In genomic region chr6:123423130-123423529, GRCh38 we compare ENCODE assay signal across 24 cellular contexts.
DNase-seq lines count a peak whose midpoint lies in the region; ATAC-seq, FAIRE-seq and TF ChIP-seq lines count a peak whose summit lies in the region.
"Had no signal": no experiment of that assay in that cellular context is flagged by ENCODE, and none has a peak within 500 bp of the region (broad histone marks: within the 10 kb centered on the region; RNA-seq: fewer than 3 reads in every experiment).

No MANE protein-coding gene starts in this region.

- no peak overlapping the region for H3K18ac ChIP-seq in IMR-90 (ENCODE audit: low read depth, low read length)

- no peak overlapping the region for H3K56ac ChIP-seq in IMR-90 (ENCODE audit: extremely low read depth, insufficient read depth, low read length)

- no peaks in the 10 kb centered on the region for H3K9me1 ChIP-seq in IMR-90 (ENCODE audit: insufficient read depth, low read length)

- H2AFZ ChIP-seq in IMR-90 (replicated peaks; ENCODE audit: low read length, poor library complexity), result no peak overlapping the region

- FAIRE-seq in A204.1 (lab: Jason Lieb, UNC) (peak; percentile 30), islet of Langerhans (lab: Jason Lieb, UNC) (peak; percentile 41), small intestine (lab: Jason Lieb, UNC) (peak; percentile 55)
- FAIRE-seq: GM12878, GM18507, H54 had no signal

- H3K36me3 ChIP-seq in IMR-90 (ENCODE audit: control insufficient read depth, insufficient read depth, low read length) (no peaks in the 10 kb centered on the region), small intestine (ENCODE audit: control insufficient read depth in 2 of 2, insufficient read depth in 2 of 2, low read length in 2 of 2) (no peaks in the 10 kb centered on the region)
- H3K36me3 ChIP-seq: BLaER1, HAP-1 had no signal

- no peaks in the 10 kb centered on the region for H4K20me1 ChIP-seq in IMR-90 (ENCODE audit: insufficient read depth, low read length)
- H4K20me1 ChIP-seq: BLaER1 had no signal

- TF ChIP-seq CTCF in IMR-90 (conservative IDR thresholded peaks at IDR 0.05; ENCODE audit: low read depth, low read length), result no peak
- TF ChIP-seq CTCF in Calu3 (IDR thresholded peaks at IDR 0.05; ENCODE audit: unreplicated experiment), result no peak

- H2BK15ac ChIP-seq in IMR-90 (ENCODE audit: low read depth, low read length), result no peak overlapping the region

- H3K27ac ChIP-seq in IMR-90 (ENCODE audit: insufficient read depth, low read length) (no peak overlapping the region), small intestine (ENCODE audit: low read depth in 1 of 2, low read length in 1 of 2) (no peak overlapping the region)
- H3K27ac ChIP-seq: BLaER1, C4-2B had no signal

- no peak overlapping the region for H4K5ac ChIP-seq in IMR-90 (ENCODE audit: low read depth, low read length)

- ATAC-seq in IMR-90 (ENCODE audit: low read depth) (no peak), GM19397 (IDR thresholded peaks at IDR 0.05; ENCODE audit: unreplicated experiment) (no peak)
- ATAC-seq: CD8-positive, alpha-beta T cell; GM12878 had no signal

- intact Hi-C loops in IMR-90 (cut with micrococcal nuclease) (no loop called here), Calu3 (cut with micrococcal nuclease; ENCODE audit: unreplicated experiment) (no loop called here)

- H3K4me3 ChIP-seq in IMR-90 (ENCODE audit: insufficient read depth, low read depth, low read length) (no peak overlapping the region), small intestine (ENCODE audit: low read depth in 1 of 2, low read length in 2 of 2) (no peak overlapping the region)
- H3K4me3 ChIP-seq: BLaER1, GM12878, HAP-1 had no signal

- H2BK20ac ChIP-seq in IMR-90 (ENCODE audit: low read depth, low read length), result no peak overlapping the region

- H3K4ac ChIP-seq in IMR-90 (ENCODE audit: low read depth, low read length), result no peak overlapping the region

- no peak overlapping the region for H3K14ac ChIP-seq in IMR-90 (replicated peaks; ENCODE audit: low read depth, low read length)

- no peak overlapping the region for H4K91ac ChIP-seq in IMR-90 (ENCODE audit: insufficient read depth, low read depth, low read length)

- dilution Hi-C loops in IMR-90 (cut with HindIII; ENCODE audit: low sequenced_read_pairs, unreplicated experiment), result no loop called here

- no CpG with 5 or more reads among the region's 1 CpG for WGBS in IMR-90 (ENCODE audit: extremely low coverage in 2 of 2, insufficient read length in 1 of 2), 2 experiments
- WGBS in small intestine, 3 donors, result 50 to 77% (median 64%) methylated on average over 1 of the region's 1 CpG

- no peak overlapping the region for H3K27ac Mint-ChIP-seq in Calu3 (ENCODE audit: unreplicated experiment)
- H3K27ac Mint-ChIP-seq: B cell; CD4-positive, CD25-positive, alpha-beta regulatory T cell; CD8-positive, alpha-beta T cell; HFFc6 had no signal

- H3K27me3 ChIP-seq in IMR-90 (ENCODE audit: control insufficient read depth, insufficient read depth, low read length) (no peaks in the 10 kb centered on the region), small intestine (ENCODE audit: control insufficient read depth in 2 of 2, insufficient read depth in 2 of 2, low read length in 2 of 2) (no peaks in the 10 kb centered on the region)
- H3K27me3 ChIP-seq: BLaER1 had no signal

- H3K4me2 ChIP-seq in IMR-90 (ENCODE audit: low read depth, low read length), result no peak overlapping the region
- H3K4me2 ChIP-seq: BLaER1 had no signal

- CTCF ChIA-PET in IMR-90 (lab: Yijun Ruan, JAX) (no interaction called here), Calu3 (lab: Charles Lee) (interaction anchor here (0.6 kb wide), 1 partner anchor 14 kb away, joined by 5 read pairs; no protein-coding TSS in a partner anchor)

- H2AK5ac ChIP-seq in IMR-90 (ENCODE audit: low read depth, low read length), result no peak overlapping the region

- no peak overlapping the region for H4K8ac ChIP-seq in IMR-90 (ENCODE audit: low read depth in 2 of 2, low read length in 2 of 2)

- H3K9ac ChIP-seq in IMR-90 (ENCODE audit: low read depth, low read length), result no peak overlapping the region
- H3K9ac ChIP-seq: BLaER1 had no signal

- in situ Hi-C loops in IMR-90 (cut with MboI; ENCODE audit: low sequenced_read_pairs), result no loop called here

- no peak for TF ChIP-seq POLR2A in IMR-90 (IDR thresholded peaks at IDR 0.05; ENCODE audit: low read depth, low read length)

- H3K4me1 ChIP-seq in IMR-90 (ENCODE audit: control insufficient read depth, insufficient read depth, low read length) (no peaks in the 10 kb centered on the region), small intestine (ENCODE audit: control insufficient read depth in 2 of 2, insufficient read depth in 1 of 2, low read depth in 1 of 2, low read length in 1 of 2) (no peaks in the 10 kb centered on the region)
- H3K4me1 ChIP-seq: Caco-2 had no signal

- DNase-seq in IMR-90, result no peak
- no peak for DNase-seq in small intestine
- DNase-seq in activated naive CD4-positive, alpha-beta T cell (lab: John Stamatoyannopoulos, UW), result no peak
- DNase-seq in Calu3, result no peak
- DNase-seq: 8988T; Caco-2; CD4-positive, CD25-positive, alpha-beta regulatory T cell; CD8-positive, alpha-beta T cell; DMS 273 treated with DMSO at 0.1 percent for 48 hours; DMS79; EL; GDM1; GOT3; HFFc6 had no signal

- H2AK9ac ChIP-seq in IMR-90 (replicated peaks; ENCODE audit: low read depth, low read length, poor library complexity), result no peak overlapping the region

- H2BK120ac ChIP-seq in IMR-90 (ENCODE audit: low read depth, low read length), result no peak overlapping the region

- no peaks in the 10 kb centered on the region for H3K4me1 Mint-ChIP-seq in Calu3 (ENCODE audit: low read depth, unreplicated experiment)
- H3K4me1 Mint-ChIP-seq: B cell; CD4-positive, CD25-positive, alpha-beta regulatory T cell had no signal

- BruUV-seq in IMR-90 (replicated peaks; lab: Mats Ljungman, UMichigan) (no TSS peak), Calu3 (replicated peaks; lab: Mats Ljungman, UMichigan) (no TSS peak)

- no peaks in the 10 kb centered on the region for H3K9me3 Mint-ChIP-seq in Calu3 (ENCODE audit: low read depth, unreplicated experiment)
- H3K9me3 Mint-ChIP-seq: CD4-positive, CD25-positive, alpha-beta regulatory T cell; CD8-positive, alpha-beta T cell; HFFc6 had no signal

- H2BK5ac ChIP-seq in IMR-90 (ENCODE audit: low read depth, low read length, poor library complexity, severe bottlenecking), result no peak overlapping the region

- no peak overlapping the region for H3K23ac ChIP-seq in IMR-90 (ENCODE audit: low read depth, low read length)

- no peaks in the 10 kb centered on the region for H3K36me3 Mint-ChIP-seq in Calu3 (ENCODE audit: insufficient read depth, unreplicated experiment)
- H3K36me3 Mint-ChIP-seq: CD4-positive, CD25-positive, alpha-beta regulatory T cell; CD8-positive, alpha-beta T cell had no signal

- POLR2A ChIA-PET in IMR-90 (lab: Charles Lee; ENCODE audit: unreplicated experiment), result no interaction called here

- H3K4me3 Mint-ChIP-seq in Calu3 (ENCODE audit: low read depth, unreplicated experiment), result no peak overlapping the region
- H3K4me3 Mint-ChIP-seq: B cell; CD4-positive, CD25-positive, alpha-beta regulatory T cell; CD8-positive, alpha-beta T cell; HFFc6 had no signal

- H3K27me3 Mint-ChIP-seq in Calu3 (ENCODE audit: unreplicated experiment), result no peaks in the 10 kb centered on the region
- H3K27me3 Mint-ChIP-seq: B cell; CD4-positive, CD25-positive, alpha-beta regulatory T cell had no signal

- no peaks in the 10 kb centered on the region for H3K79me1 ChIP-seq in IMR-90 (ENCODE audit: low read depth in 1 of 2, low read length in 2 of 2)

- no peak for TF ChIP-seq RAD21 in IMR-90 (IDR thresholded peaks at IDR 0.05; ENCODE audit: low read length)

- H3K9me3 ChIP-seq in IMR-90 (ENCODE audit: control insufficient read depth, insufficient read depth, low read length), result peaks cover 2% of the 10 kb centered on the region; the same call in 1 of the 2 replicates
- no peaks in the 10 kb centered on the region for H3K9me3 ChIP-seq in small intestine (ENCODE audit: control insufficient read depth, low read depth)
- H3K9me3 ChIP-seq: BLaER1, Caco-2, HAP-1 had no signal

TF ChIP-seq in IMR-90, 13 proteins besides CTCF, POLR2A, EP300 and RAD21:
- TF ChIP-seq RCOR1 (IDR thresholded peaks at IDR 0.05; ENCODE audit: insufficient replicate concordance, low read length) (no peak), MAFK (IDR thresholded peaks at IDR 0.05; ENCODE audit: low read depth, low read length) (peak; percentile 82)
TF ChIP-seq in IMR-90: peak in this region for 1.
